Comparison of ENCODE assay signal across 8 cellular contexts in genomic region chr3:128278761-128279593, GRCh38.
DNase-seq lines count a peak whose midpoint lies in the region; FAIRE-seq and TF ChIP-seq lines count a peak whose summit lies in the region.

No MANE protein-coding gene starts in this region.

- H2AFZ ChIP-seq in H1 (ENCODE audit: low read length) = no peak overlapping the region

- H3K14ac ChIP-seq in H1 (ENCODE audit: insufficient read length) = no peak overlapping the region

- H4K8ac ChIP-seq in H1 (ENCODE audit: extremely low read depth, insufficient read depth, low read length) = peak overlapping the region; percentile 29; the same call in 1 of the 2 replicates

- no peaks in the 10 kb centered on the region for H4K20me1 ChIP-seq in H1 (replicated peaks in 1 of 2; ENCODE audit: control insufficient read depth in 1 of 2, insufficient read depth in 2 of 2, low read length in 2 of 2)

- H3K4me1 ChIP-seq in H1 (replicated peaks in 1 of 4; ENCODE audit: control insufficient read depth in 3 of 4, insufficient read depth in 4 of 4, low read length in 3 of 4) (peaks cover 31 to 75% (median 47%) of the 10 kb centered on the region in 4 experiments), uterus (peaks cover 21 to 35% of the 10 kb centered on the region in 2 donors)

- peak overlapping the region; percentile 97; the same call in 1 of the 2 replicates for H2BK12ac ChIP-seq in H1 (ENCODE audit: low read depth, low read length)

- 0 out of 2 replicates have a peak overlapping the region, but pooled peaks have one; percentile 89 for H2BK15ac ChIP-seq in H1 (ENCODE audit: low read length)

- no peak overlapping the region for H3K56ac ChIP-seq in H1 (replicated peaks; ENCODE audit: insufficient read length, low read depth, low read length)

- H3K79me1 ChIP-seq in H1 (ENCODE audit: low read depth, low read length) = no peaks in the 10 kb centered on the region

- H2BK20ac ChIP-seq in H1 (ENCODE audit: low read length) = peak overlapping the region; percentile 17; the same call in 1 of the 2 replicates

- no peaks in the 10 kb centered on the region for H3K36me3 ChIP-seq in H1 (ENCODE audit: control insufficient read depth in 2 of 4, insufficient read depth in 4 of 4, low read length in 3 of 4)
- no peaks in the 10 kb centered on the region for H3K36me3 ChIP-seq in uterus

- H3K79me2 ChIP-seq in H1 (ENCODE audit: control insufficient read depth in 1 of 2, insufficient read depth in 2 of 2, low read length in 2 of 2) = no peaks in the 10 kb centered on the region

- POLR2A ChIA-PET in H1 (lab: Charles Lee; ENCODE audit: partially characterized antibody) = no interaction called here

- H4K5ac ChIP-seq in H1 (ENCODE audit: insufficient read length, low read depth, low read length) = peak overlapping the region; percentile 18

- H3K23me2 ChIP-seq in H1 (ENCODE audit: low read depth, low read length) = no peaks in the 10 kb centered on the region

- intact Hi-C loops in uterus (cut with DNase I; ENCODE audit: low total_unique reads) = no loop called here

- H3K9me3 ChIP-seq in H1 (ENCODE audit: insufficient read depth in 2 of 2, low read depth in 1 of 2, low read length in 1 of 2) = no peaks in the 10 kb centered on the region
- no peaks in the 10 kb centered on the region for H3K9me3 ChIP-seq in uterus

- no peak overlapping the region for H2AK5ac ChIP-seq in H1 (ENCODE audit: low read depth, low read length)

- TF ChIP-seq RAD21 in H1 (IDR thresholded peaks at IDR 0.05 in 1 of 2, conservative IDR thresholded peaks at IDR 0.05 in 1 of 2; ENCODE audit: low read depth in 2 of 2, low read length in 2 of 2) = peak in 1 of 2 experiments; percentile 17; a peak in 1 of 4 replicates

- H3K4ac ChIP-seq in H1 (replicated peaks; ENCODE audit: insufficient read length, low read depth, low read length) = peak overlapping the region; percentile 70

- peak overlapping the region; percentile 14 to 26; a peak in 2 of 4 replicates for H3K4me2 ChIP-seq in H1 (ENCODE audit: insufficient read depth in 1 of 2, low read depth in 2 of 2, low read length in 2 of 2)

- CTCF ChIA-PET in H1 (lab: Charles Lee; ENCODE audit: partially characterized antibody) = interaction anchor here (0.6 to 2.4 kb wide), 20 partner anchors 8 to 293 kb away, joined by 3 to 14 read pairs (median 3); no protein-coding TSS in a partner anchor

- DNase-seq in activated CD8-positive, alpha-beta memory T cell treated with anti-CD3 and anti-CD28 coated beads for 24 hours = peak; percentile 32
- no peak for DNase-seq in activated CD8-positive, alpha-beta memory T cell treated with anti-CD3 and anti-CD28 coated beads, Interleukin-2, amount 50 U/mL, for 4 hours
- peak in 1 of 2 experiments; percentile 59 for DNase-seq in H1 (ENCODE audit: low read depth in 1 of 2, low spot score in 2 of 2)
- DNase-seq in mesenteric fat pad (ENCODE audit: low spot score) = peak; percentile 90
- DNase-seq in uterus = peak; percentile 85 to 87
- no peak for DNase-seq in GM12892 (ENCODE audit: insufficient read length)
- no peak for DNase-seq in NCI-H345 (lab: John Stamatoyannopoulos, UW)
- DNase-seq in HK-2 (ENCODE audit: unreplicated experiment) = no peak

- H4K91ac ChIP-seq in H1 (replicated peaks; ENCODE audit: insufficient read length, low read length) = peak overlapping the region; percentile 49

- peak in 2 of 3 experiments; percentile 4 to 12; a peak in 1 of 4 replicates for TF ChIP-seq CTCF in H1 (IDR thresholded peaks at IDR 0.05; ENCODE audit: control extremely low read depth in 1 of 3, insufficient read depth in 1 of 3, low read depth in 1 of 3, low read length in 3 of 3)
- TF ChIP-seq CTCF in uterus (IDR thresholded peaks at IDR 0.05) = peak in 2 of 4 experiments; percentile 4 to 27

- no peak overlapping the region for H2BK120ac ChIP-seq in H1 (replicated peaks; ENCODE audit: low read depth, low read length)

- H3K18ac ChIP-seq in H1 (ENCODE audit: extremely low read depth, low read length) = peak overlapping the region; percentile 55

- no peak for TF ChIP-seq POLR2A in H1 (IDR thresholded peaks at IDR 0.05; ENCODE audit: control extremely low read depth in 1 of 2, low read depth in 2 of 2, low read length in 2 of 2)
- no peak for TF ChIP-seq POLR2A in uterus (IDR thresholded peaks at IDR 0.05)
- no peak for TF ChIP-seq POLR2A in GM12892 (IDR thresholded peaks at IDR 0.05; ENCODE audit: low read depth, low read length)

- peak overlapping the region; percentile 40; the same call in 1 of the 2 replicates for H2BK5ac ChIP-seq in H1 (ENCODE audit: low read depth, low read length)

- 73% methylated on average over 15 of the region's 17 CpGs; no CpG with 5 or more reads in 1 of the 2 experiments for WGBS in H1 (ENCODE audit: extremely low coverage in 1 of 2, insufficient coverage in 1 of 2, insufficient read length in 1 of 2, insufficient replicate concordance in 2 of 2, low coverage in 1 of 2, low lambda C conversion rate in 2 of 2, missing lambda C conversion rate in 1 of 2), 2 experiments

- no peak overlapping the region for H3K4me3 ChIP-seq in H1 (ENCODE audit: extremely low read depth in 1 of 4, insufficient read depth in 2 of 4, low read depth in 3 of 4, low read length in 4 of 4)
- no peak overlapping the region for H3K4me3 ChIP-seq in uterus

- TF ChIP-seq EP300 in H1 (IDR thresholded peaks at IDR 0.05; ENCODE audit: borderline replicate concordance in 1 of 2, low read depth in 2 of 2, low read length in 2 of 2) = no peak

- H3K27ac ChIP-seq in H1 (ENCODE audit: low read depth, low read length) = no peak overlapping the region
- peak overlapping the region; percentile 33 to 82 for H3K27ac ChIP-seq in uterus

- FAIRE-seq in H1 (lab: Jason Lieb, UNC) = no peak
- FAIRE-seq in GM12892 (lab: Jason Lieb, UNC) = no peak

- H3K9ac ChIP-seq in H1 (replicated peaks in 1 of 4; ENCODE audit: extremely low read depth in 1 of 4, low read depth in 3 of 4, low read length in 3 of 4) = no peak overlapping the region

- H3K23ac ChIP-seq in H1 (ENCODE audit: insufficient read length) = no peak overlapping the region

- peaks cover 0 to 12% (median 7%) of the 10 kb centered on the region in 4 experiments; a peak in 3 of 7 replicates for H3K27me3 ChIP-seq in H1 (replicated peaks in 1 of 4; ENCODE audit: control insufficient read depth in 3 of 4, extremely low read depth in 1 of 4, insufficient read depth in 3 of 4, low read length in 3 of 4)
- H3K27me3 ChIP-seq in uterus = no peaks in the 10 kb centered on the region

TF ChIP-seq in H1, 55 proteins besides CTCF, POLR2A, EP300 and RAD21:
- TF ChIP-seq CEBPB (IDR thresholded peaks at IDR 0.05; ENCODE audit: low read depth, low read length) = no peak
- no peak for TF ChIP-seq SAP30 (IDR thresholded peaks at IDR 0.05; ENCODE audit: insufficient read depth, insufficient replicate concordance, low read length)
- no peak for TF ChIP-seq CBX5 (IDR thresholded peaks at IDR 0.05; ENCODE audit: low read depth, low read length)
- no peak for TF ChIP-seq ASH2L (IDR thresholded peaks at IDR 0.05; ENCODE audit: low read length)
- TF ChIP-seq MAFK (IDR thresholded peaks at IDR 0.05; ENCODE audit: low read depth, low read length) = no peak
- no peak for TF ChIP-seq KDM4A (IDR thresholded peaks at IDR 0.05; ENCODE audit: low read depth, low read length, severe bottlenecking)
- no peak for TF ChIP-seq SIRT6 (IDR thresholded peaks at IDR 0.05; ENCODE audit: low read length)
- TF ChIP-seq POU5F1 (IDR thresholded peaks at IDR 0.05; ENCODE audit: low read depth, low read length) = no peak
- TF ChIP-seq EGR1 (IDR thresholded peaks at IDR 0.05; ENCODE audit: borderline replicate concordance, low read depth, low read length) = no peak
- no peak for TF ChIP-seq RXRA (IDR thresholded peaks at IDR 0.05; ENCODE audit: insufficient read depth, low read depth, low read length)
- no peak for TF ChIP-seq CBX8 (IDR thresholded peaks at IDR 0.05; ENCODE audit: borderline replicate concordance, low read depth, low read length)
- TF ChIP-seq CREB1 (IDR thresholded peaks at IDR 0.05) = no peak
- no peak for TF ChIP-seq RNF2 (IDR thresholded peaks at IDR 0.05; ENCODE audit: borderline replicate concordance, low read depth, low read length, missing control alignments, poor library complexity, severe bottlenecking)
- no peak for TF ChIP-seq GABPA (IDR thresholded peaks at IDR 0.05; ENCODE audit: borderline replicate concordance, insufficient read depth, low read length)
- no peak for TF ChIP-seq SRF (IDR thresholded peaks at IDR 0.05; ENCODE audit: low read depth, low read length)
- TF ChIP-seq BCL11A (IDR thresholded peaks at IDR 0.05; ENCODE audit: low read depth in 2 of 2, low read length in 2 of 2) = no peak
- no peak for TF ChIP-seq TAF7 (optimal IDR thresholded peaks at IDR 0.05; ENCODE audit: borderline replicate concordance, low read depth, low read length)

Comparison
In these comparisons a context has a peak if more than half of its experiments do, and no peak if none do; other contexts are left out.
1. DNase-seq: peak in activated CD8-positive, alpha-beta memory T cell treated with anti-CD3 and anti-CD28 coated beads for 24 hours (single experiment), mesenteric fat pad (single experiment) and uterus (2 of 2); none in activated CD8-positive, alpha-beta memory T cell treated with anti-CD3 and anti-CD28 coated beads, Interleukin-2, amount 50 U/mL, for 4 hours (single experiment), GM12892 (single experiment), NCI-H345 (single experiment) and HK-2 (single experiment).